ENCODE assay signal across 1 cellular context in genomic region chr10:70378122-70378521, GRCh38.
TF ChIP-seq lines count a peak whose summit lies in the region.

No MANE protein-coding gene starts in this region.

TF ChIP-seq in HepG2, 621 proteins besides CTCF, POLR2A, EP300 and RAD21 (continued from another document):
- no peak for TF ChIP-seq DBP (CRISPR knock-in tag; IDR thresholded peaks at IDR 0.05; ENCODE audit: not compliant biosample characterization)
- TF ChIP-seq ARNTL (CRISPR knock-in tag; IDR thresholded peaks at IDR 0.05): no peak
- no peak for TF ChIP-seq NFATC3 (CRISPR knock-in tag; IDR thresholded peaks at IDR 0.05)
- TF ChIP-seq ZNF577 (CRISPR knock-in tag; IDR thresholded peaks at IDR 0.05; ENCODE audit: borderline replicate concordance, low read depth): no peak
- TF ChIP-seq BORCS8-MEF2B (CRISPR knock-in tag; IDR thresholded peaks at IDR 0.05): no peak
- TF ChIP-seq MTA3 (CRISPR knock-in tag; IDR thresholded peaks at IDR 0.05): no peak
- TF ChIP-seq POLR2G (IDR thresholded peaks at IDR 0.05; ENCODE audit: low read depth, low read length): no peak
- no peak for TF ChIP-seq NFYC (CRISPR knock-in tag; IDR thresholded peaks at IDR 0.05)
- no peak for TF ChIP-seq UBTF (CRISPR knock-in tag; IDR thresholded peaks at IDR 0.05)
- no peak for TF ChIP-seq PHF5A (CRISPR knock-in tag; IDR thresholded peaks at IDR 0.05; ENCODE audit: low read depth, unreplicated experiment)
- no peak for TF ChIP-seq HMG20A (CRISPR knock-in tag; IDR thresholded peaks at IDR 0.05; ENCODE audit: borderline replicate concordance)
- TF ChIP-seq EEA1 (CRISPR knock-in tag; IDR thresholded peaks at IDR 0.05; ENCODE audit: borderline replicate concordance): no peak
- TF ChIP-seq ZNF263 (CRISPR knock-in tag; IDR thresholded peaks at IDR 0.05): no peak
- no peak for TF ChIP-seq PAWR (CRISPR knock-in tag; IDR thresholded peaks at IDR 0.05; ENCODE audit: borderline replicate concordance)
